Comparison of ENCODE assay signal across 8 cellular contexts in genomic region chr4:40264995-40265909, GRCh38.
DNase-seq lines count a peak whose midpoint lies in the region; ATAC-seq and TF ChIP-seq lines count a peak whose summit lies in the region.

No MANE protein-coding gene starts in this region.

- H3K4me1 Mint-ChIP-seq in Caco-2 (ENCODE audit: low read depth, unreplicated experiment) (peaks cover 25% of the 10 kb centered on the region), glutamatergic neuron (ENCODE audit: low read depth, unreplicated experiment) (peaks cover 3% of the 10 kb centered on the region)

- peaks cover 23% of the 10 kb centered on the region for H3K9me3 Mint-ChIP-seq in Caco-2 (ENCODE audit: unreplicated experiment)
- H3K9me3 Mint-ChIP-seq in glutamatergic neuron (ENCODE audit: unreplicated experiment), result no peaks in the 10 kb centered on the region

- intact Hi-C loops in Caco-2 (cut with micrococcal nuclease; ENCODE audit: unreplicated experiment), result no loop called here

- H3K4me3 Mint-ChIP-seq in Caco-2 (ENCODE audit: unreplicated experiment), result no peak overlapping the region
- H3K4me3 Mint-ChIP-seq in glutamatergic neuron (ENCODE audit: unreplicated experiment), result no peak overlapping the region

- TF ChIP-seq CTCF in Caco-2 (IDR thresholded peaks at IDR 0.05; ENCODE audit: insufficient read depth in 1 of 2, low read depth in 1 of 2, low read length in 1 of 2, severe bottlenecking in 1 of 2, unreplicated experiment in 1 of 2) (no peak), glutamatergic neuron (IDR thresholded peaks at IDR 0.05; ENCODE audit: partially characterized antibody, unreplicated experiment) (no peak)

- H3K36me3 Mint-ChIP-seq in Caco-2 (ENCODE audit: insufficient read depth, unreplicated experiment), result peaks cover 30% of the 10 kb centered on the region
- no peaks in the 10 kb centered on the region for H3K36me3 Mint-ChIP-seq in glutamatergic neuron (ENCODE audit: unreplicated experiment)

- H3K27ac Mint-ChIP-seq in Caco-2 (ENCODE audit: unreplicated experiment) (peak overlapping the region; percentile 43), glutamatergic neuron (ENCODE audit: unreplicated experiment) (no peak overlapping the region)

- H3K4me1 ChIP-seq in Caco-2, result peaks cover 51% of the 10 kb centered on the region

- H3K27me3 Mint-ChIP-seq in Caco-2 (ENCODE audit: insufficient read depth, unreplicated experiment) (no peaks in the 10 kb centered on the region), glutamatergic neuron (ENCODE audit: unreplicated experiment) (no peaks in the 10 kb centered on the region)

- H3K4me3 ChIP-seq in Caco-2 (ENCODE audit: low read depth, low read length) (no peak overlapping the region), SK-N-MC (peak overlapping the region; percentile 12; the same call in 1 of the 2 replicates)

- H3K27me3 ChIP-seq in Caco-2 (replicated peaks; ENCODE audit: control insufficient read depth, insufficient read depth, low read length), result no peaks in the 10 kb centered on the region

- peak overlapping the region; percentile 50 for H3K9ac ChIP-seq in SK-N-MC (ENCODE audit: insufficient read length)

- H3K27ac ChIP-seq in SK-N-MC, result peak overlapping the region; percentile 57

- H3K36me3 ChIP-seq in Caco-2 (ENCODE audit: control insufficient read depth, insufficient read depth, low read length) (no peaks in the 10 kb centered on the region), SK-N-MC (ENCODE audit: insufficient read depth, low read length) (no peaks in the 10 kb centered on the region)

- peak; percentile 36 to 73 for DNase-seq in Caco-2
- DNase-seq in SK-N-MC (ENCODE audit: low read depth, low spot score), result no peak
- peak; percentile 41 for DNase-seq in glutamatergic neuron
- no peak for DNase-seq in AG08395 (ENCODE audit: low spot score)
- no peak for DNase-seq in DMS153 treated with DMSO at 0.1 percent for 48 hours (lab: John Stamatoyannopoulos, UW; ENCODE audit: unreplicated experiment)

- POLR2A ChIA-PET in Caco-2 (lab: Charles Lee), result no interaction called here

- CTCF ChIA-PET in Caco-2 (lab: Charles Lee), result no interaction called here

- H3K9me3 ChIP-seq in Caco-2 (peaks cover 36% of the 10 kb centered on the region), SK-N-MC (ENCODE audit: low read depth, low read length) (no peaks in the 10 kb centered on the region)

- BruUV-seq in Caco-2 (replicated peaks; lab: Mats Ljungman, UMichigan), result no TSS peak

- ATAC-seq in HG02870 (IDR thresholded peaks at IDR 0.05; ENCODE audit: unreplicated experiment) (peak; percentile 40), GM21528 (IDR thresholded peaks at IDR 0.05; ENCODE audit: low FRiP score, unreplicated experiment) (no peak), HG02970 (IDR thresholded peaks at IDR 0.05; ENCODE audit: low FRiP score, unreplicated experiment) (no peak)

Comparison
In these comparisons a context has a peak if more than half of its experiments do, and no peak if none do; other contexts are left out.
1. DNase-seq: peak in Caco-2 (2 of 2) and glutamatergic neuron (single experiment); none in SK-N-MC (single experiment), AG08395 (single experiment) and DMS153 treated with DMSO at 0.1 percent for 48 hours (single experiment).